ENCODE assay signal across 15 cellular contexts in the genomic region with DNA sequence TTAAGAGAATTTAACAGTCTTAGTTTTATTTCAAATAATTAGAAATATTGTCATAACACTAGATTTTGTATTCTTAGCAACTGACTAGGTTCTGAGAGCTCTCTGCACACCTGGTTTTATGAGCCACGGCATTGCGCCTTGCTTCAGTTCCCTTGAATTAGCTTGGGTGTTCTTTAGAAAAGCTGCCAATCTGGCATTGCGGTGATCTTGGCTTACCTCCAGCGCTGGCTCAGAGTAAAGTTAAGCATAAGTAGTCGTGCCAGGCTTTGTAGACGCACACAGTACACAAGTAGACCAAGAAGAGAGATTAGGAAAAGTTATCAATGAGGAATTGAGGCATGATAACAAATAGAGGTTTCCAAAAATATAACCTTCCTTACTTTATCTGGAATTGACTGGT. TPM values are rescaled to one million over a fixed set of nuclear protein-coding genes. Genes with fewer than 3 reads are reported as not detected.
A peak's percentile ranks its signal among the peaks of the same experiment; 100 is the strongest.
DNase-seq lines count a peak whose midpoint lies in the region; ATAC-seq and TF ChIP-seq lines count a peak whose summit lies in the region.
"Had no signal": no experiment of that assay in that cellular context is flagged by ENCODE, and none has a peak within 500 bp of the region (broad histone marks: within the 10 kb centered on the region; RNA-seq: fewer than 3 reads in every experiment).

No MANE protein-coding gene starts in this region.

- H3K27me3 ChIP-seq in CD8-positive, alpha-beta T cell (ENCODE audit: insufficient read depth, low read length) = no peaks in the 10 kb centered on the region
- H3K27me3 ChIP-seq in A673 (replicated peaks; ENCODE audit: insufficient read depth, low read depth, low read length, poor library complexity) = no peaks in the 10 kb centered on the region
- H3K27me3 ChIP-seq in CD4-positive, alpha-beta T cell (ENCODE audit: control insufficient read depth, insufficient read depth, low read length) = no peaks in the 10 kb centered on the region
- no peaks in the 10 kb centered on the region for H3K27me3 ChIP-seq in gastroesophageal sphincter

- TF ChIP-seq CTCF in CD8-positive, alpha-beta T cell (IDR thresholded peaks at IDR 0.05) = no peak
- TF ChIP-seq CTCF in epithelial cell of esophagus (IDR thresholded peaks at IDR 0.05; ENCODE audit: insufficient read depth, low read depth, low read length, missing control alignments) (no peak), A673 (conservative IDR thresholded peaks at IDR 0.05; ENCODE audit: low read depth, low read length) (no peak), gastroesophageal sphincter (IDR thresholded peaks at IDR 0.05) (no peak)
- no peak for TF ChIP-seq CTCF in CD4-positive, alpha-beta T cell (IDR thresholded peaks at IDR 0.05)

- no peak overlapping the region for H3K4me3 ChIP-seq in CD8-positive, alpha-beta T cell (ENCODE audit: low read depth, low read length)
- H3K4me3 ChIP-seq in epithelial cell of esophagus (ENCODE audit: low read length) (no peak overlapping the region), A673 (ENCODE audit: low read depth, low read length, poor library complexity, severe bottlenecking) (no peak overlapping the region), gastroesophageal sphincter (no peak overlapping the region)

- BruUV-seq in A673 (replicated peaks; lab: Mats Ljungman, UMichigan) = no TSS peak

- POLR2A ChIA-PET in CD8-positive, alpha-beta T cell (lab: Charles Lee) = interaction anchor here (0.5 to 1.4 kb wide), 4 partner anchors 46 to 131 kb away, joined by 3 to 5 read pairs (median 3); partner anchors contain the start of gene TEX30
- POLR2A ChIA-PET in A673 (lab: Charles Lee; ENCODE audit: low non-redundant PET) = no interaction called here
- POLR2A ChIA-PET in CD4-positive, alpha-beta T cell (lab: Charles Lee) = interaction anchor here (1.3 kb wide), 1 partner anchor 45 kb away, joined by 3 read pairs; the partner anchor contains the start of gene TPP2

- 48 to 70% methylated on average over 2 to 6 of the region's 6 CpGs for WGBS in gastroesophageal sphincter (ENCODE audit: low coverage in 1 of 2), 2 donors

- ATAC-seq in CD8-positive, alpha-beta T cell = no peak
- no peak for ATAC-seq in CD4-positive, alpha-beta T cell (ENCODE audit: poor library complexity)
- ATAC-seq in gastroesophageal sphincter = no peak

- H3K27me3 Mint-ChIP-seq in CD8-positive, alpha-beta T cell (ENCODE audit: low read depth) = no peaks in the 10 kb centered on the region
- no peaks in the 10 kb centered on the region for H3K27me3 Mint-ChIP-seq in CD4-positive, alpha-beta T cell
- H3K27me3 Mint-ChIP-seq: activated naive CD4-positive, alpha-beta T cell treated with anti-CD3 and anti-CD28 coated beads, Interleukin-2, amount 10 ng/mL, durations not matched to agents 7 days and 5 days; dendritic cell treated with granulocyte-macrophage colony-stimulating factor and Interleukin-4, amounts not matched to agents 40 ng/mL and 50 ng/mL, for 4 days had no signal

- peaks cover 71% of the 10 kb centered on the region for H3K36me3 ChIP-seq in CD8-positive, alpha-beta T cell (ENCODE audit: insufficient read depth, low read length)
- H3K36me3 ChIP-seq in A673 (ENCODE audit: insufficient read depth, low read length, poor library complexity, severe bottlenecking) = peaks cover 47% of the 10 kb centered on the region
- H3K36me3 ChIP-seq in gastroesophageal sphincter = peaks cover 4 to 91% of the 10 kb centered on the region in 2 donors

- no peak overlapping the region for H3K4me3 Mint-ChIP-seq in CD8-positive, alpha-beta T cell
- H3K4me3 Mint-ChIP-seq in CD4-positive, alpha-beta T cell = no peak overlapping the region
- H3K4me3 Mint-ChIP-seq: activated naive CD4-positive, alpha-beta T cell treated with anti-CD3 and anti-CD28 coated beads, Interleukin-2, amount 10 ng/mL, durations not matched to agents 7 days and 5 days; dendritic cell treated with granulocyte-macrophage colony-stimulating factor and Interleukin-4, amounts not matched to agents 40 ng/mL and 50 ng/mL, for 4 days had no signal

- H3K27ac Mint-ChIP-seq in CD8-positive, alpha-beta T cell = peak overlapping the region; percentile 20
- H3K27ac Mint-ChIP-seq in CD4-positive, alpha-beta T cell = no peak overlapping the region
- H3K27ac Mint-ChIP-seq: activated naive CD4-positive, alpha-beta T cell treated with anti-CD3 and anti-CD28 coated beads, Interleukin-2, amount 10 ng/mL, durations not matched to agents 7 days and 5 days; dendritic cell treated with granulocyte-macrophage colony-stimulating factor and Interleukin-4, amounts not matched to agents 40 ng/mL and 50 ng/mL, for 4 days had no signal

- TF ChIP-seq POLR2A in gastroesophageal sphincter (IDR thresholded peaks at IDR 0.05) = no peak

- H3K9me3 Mint-ChIP-seq in CD8-positive, alpha-beta T cell = no peaks in the 10 kb centered on the region
- no peaks in the 10 kb centered on the region for H3K9me3 Mint-ChIP-seq in CD4-positive, alpha-beta T cell
- H3K9me3 Mint-ChIP-seq: activated naive CD4-positive, alpha-beta T cell treated with anti-CD3 and anti-CD28 coated beads, Interleukin-2, amount 10 ng/mL, durations not matched to agents 7 days and 5 days; dendritic cell treated with granulocyte-macrophage colony-stimulating factor and Interleukin-4, amounts not matched to agents 40 ng/mL and 50 ng/mL, for 4 days had no signal

- H3K9me3 ChIP-seq in CD8-positive, alpha-beta T cell (ENCODE audit: low read length) = no peaks in the 10 kb centered on the region
- H3K9me3 ChIP-seq in A673 (ENCODE audit: low read depth, low read length, poor library complexity, severe bottlenecking) (no peaks in the 10 kb centered on the region), gastroesophageal sphincter (no peaks in the 10 kb centered on the region)
- no peaks in the 10 kb centered on the region for H3K9me3 ChIP-seq in CD4-positive, alpha-beta T cell (ENCODE audit: control insufficient read depth, low read length)

- H3K27ac ChIP-seq in CD8-positive, alpha-beta T cell (ENCODE audit: low read depth, low read length) = no peak overlapping the region
- no peak overlapping the region for H3K27ac ChIP-seq in A673 (ENCODE audit: low read depth, low read length, poor library complexity, severe bottlenecking)
- H3K27ac ChIP-seq in CD4-positive, alpha-beta T cell (ENCODE audit: low read depth, low read length) = no peak overlapping the region
- no peak overlapping the region for H3K27ac ChIP-seq in gastroesophageal sphincter

- H3K4me1 ChIP-seq in CD8-positive, alpha-beta T cell (ENCODE audit: insufficient read depth, low read length) = no peaks in the 10 kb centered on the region
- H3K4me1 ChIP-seq in A673 (ENCODE audit: insufficient read depth, low read length, poor library complexity, severe bottlenecking) = peaks cover 2% of the 10 kb centered on the region
- no peaks in the 10 kb centered on the region for H3K4me1 ChIP-seq in gastroesophageal sphincter

- no peak for DNase-seq in CD8-positive, alpha-beta T cell
- DNase-seq in NCI-H2107 (lab: John Stamatoyannopoulos, UW) (peak; percentile 71), epithelial cell of esophagus (ENCODE audit: low read depth) (peak; percentile 27), medulla oblongata (ENCODE audit: extremely low spot score) (peak; percentile 23), A673 (ENCODE audit: low spot score) (no peak), foreskin melanocyte (no peak)
- DNase-seq in CD4-positive, alpha-beta T cell = no peak
- DNase-seq: activated CD4-positive, alpha-beta T cell treated with anti-CD3 and anti-CD28 coated beads, Interleukin-2, amount 50 U/mL, for 4 hours; activated naive CD4-positive, alpha-beta T cell treated with anti-CD3 and anti-CD28 coated beads, Interleukin-2, amount 10 ng/mL, durations not matched to agents 7 days and 5 days; mesendoderm; MM.1S; T-helper 1 cell had no signal

- H3K4me1 Mint-ChIP-seq in CD8-positive, alpha-beta T cell (ENCODE audit: low read depth) = peaks cover 5% of the 10 kb centered on the region
- H3K4me1 Mint-ChIP-seq in CD4-positive, alpha-beta T cell (ENCODE audit: low read depth) = no peaks in the 10 kb centered on the region

- CTCF ChIA-PET in CD8-positive, alpha-beta T cell (lab: Charles Lee) = interaction anchor here (0.7 to 1.6 kb wide), 5 partner anchors 9 to 62 kb away, joined by 3 to 4 read pairs (median 3); no protein-coding TSS in a partner anchor
- CTCF ChIA-PET in A673 (lab: Charles Lee) = no interaction called here
- CTCF ChIA-PET in CD4-positive, alpha-beta T cell (lab: Charles Lee) = interaction anchor here (0.6 kb wide), 1 partner anchor 9 kb away, joined by 3 read pairs; no protein-coding TSS in a partner anchor

- H3K36me3 Mint-ChIP-seq in CD8-positive, alpha-beta T cell = peaks cover 87% of the 10 kb centered on the region
- peaks cover 98% of the 10 kb centered on the region for H3K36me3 Mint-ChIP-seq in CD4-positive, alpha-beta T cell (ENCODE audit: low read depth)

- intact Hi-C loops in CD8-positive, alpha-beta T cell (cut with DNase I, micrococcal nuclease) = loop anchor here in 1 of 2 experiments (5.0 kb wide), 1 partner anchor 35 kb away; no protein-coding TSS in a partner anchor
- intact Hi-C loops in A673 (cut with micrococcal nuclease; ENCODE audit: unreplicated experiment) = no loop called here
- intact Hi-C loops in CD4-positive, alpha-beta T cell (cut with DNase I, micrococcal nuclease) = no loop called here

- no peak for TF ChIP-seq EP300 in gastroesophageal sphincter (IDR thresholded peaks at IDR 0.05)

RNA-seq across cellular contexts. Expression of gene TPP2, which starts 45.7 kb away (rescaled TPM):
- total RNA-seq in CD8-positive, alpha-beta T cell = 100 to 1,000 TPM; 168 to 185 TPM
- total RNA-seq in A673 (2021) (52.5 and 54.4 TPM in 2 replicates), gastroesophageal sphincter (10 to 100 TPM; 41.4 to 52.8 (median 42.2) TPM)
- total RNA-seq in CD4-positive, alpha-beta T cell = 100 to 1,000 TPM; 146 to 147 TPM

RNA-seq across cellular contexts. Expression of gene METTL21C, which starts 52.4 kb away (rescaled TPM):
- total RNA-seq in CD8-positive, alpha-beta T cell = not detected
- total RNA-seq in A673 (2021) = not detected in 2 replicates
- not detected for total RNA-seq in CD4-positive, alpha-beta T cell
- under 1 TPM in 1 of 4 donors, not detected in 3; 0.62 TPM for total RNA-seq in gastroesophageal sphincter
- total RNA-seq: pulmonary artery endothelial cell had no signal

Comparison
In these comparisons a context has a peak if more than half of its experiments do, and no peak if none do; other contexts are left out.
1. DNase-seq: peak in NCI-H2107 (single experiment), epithelial cell of esophagus (single experiment) and medulla oblongata (single experiment); none in CD8-positive, alpha-beta T cell (0 of 7), A673 (single experiment), CD4-positive, alpha-beta T cell (0 of 10) and foreskin melanocyte (single experiment).